In the genomic region with DNA sequence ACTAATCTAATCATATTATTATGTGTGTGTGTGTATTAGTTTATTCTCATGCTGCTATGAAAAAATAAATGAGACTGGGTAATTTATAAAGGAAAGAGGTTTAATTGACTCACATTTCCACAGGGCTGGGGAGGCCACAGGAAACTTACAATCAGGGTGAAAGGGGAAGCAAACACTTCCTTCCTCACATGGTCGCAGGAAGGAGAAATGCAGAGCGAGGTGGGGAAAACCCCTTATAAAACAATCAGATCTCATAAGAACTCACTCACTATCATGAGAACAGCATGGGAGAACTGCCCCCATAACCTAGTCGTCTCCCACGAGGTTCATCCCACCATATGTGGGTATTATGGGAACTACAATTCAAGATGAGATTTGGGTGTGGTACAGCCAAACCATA, we compare ENCODE assay signal across 27 cellular contexts.
"Had no signal": no experiment of that assay in that cellular context is flagged by ENCODE, and none has a peak within 500 bp of the region (broad histone marks: within the 10 kb centered on the region; RNA-seq: fewer than 3 reads in every experiment).

No MANE protein-coding gene starts in this region.

- H3K4me1 Mint-ChIP-seq: naive thymus-derived CD4-positive, alpha-beta T cell had no signal

- FAIRE-seq: kidney, small intestine had no signal

- H3K36me3 Mint-ChIP-seq: naive thymus-derived CD4-positive, alpha-beta T cell had no signal

- H3K9me3 ChIP-seq: esophagus muscularis mucosa, ovary, right lobe of liver, thyroid gland, vagina had no signal

- H3K27me3 ChIP-seq: dorsolateral prefrontal cortex, esophagus muscularis mucosa, foreskin keratinocyte, gastroesophageal sphincter, heart left ventricle, hepatocyte, ovary, right lobe of liver, stomach, thyroid gland, vagina had no signal

- H3K36me3 ChIP-seq: esophagus muscularis mucosa, gastroesophageal sphincter, heart left ventricle, ovary, right lobe of liver, stomach, thyroid gland, vagina had no signal

- H2AFZ ChIP-seq: hepatocyte had no signal

- H3K4me3 Mint-ChIP-seq: naive thymus-derived CD4-positive, alpha-beta T cell; nephron progenitor cell had no signal

- H3K4me1 ChIP-seq: foreskin keratinocyte, gastroesophageal sphincter, right lobe of liver, stomach, thyroid gland, vagina had no signal

- H3K79me2 ChIP-seq: hepatocyte had no signal

- ATAC-seq: foreskin keratinocyte; gastroesophageal sphincter; left lobe of liver; naive thymus-derived CD4-positive, alpha-beta T cell; right lobe of liver had no signal

- H3K4me3 ChIP-seq: coronary artery, dorsolateral prefrontal cortex, esophagus muscularis mucosa, gastroesophageal sphincter, heart left ventricle, hepatocyte, ovary, right lobe of liver, stomach, thyroid gland, vagina had no signal

- DNase-seq: dorsolateral prefrontal cortex; effector CD4-positive, alpha-beta T cell; heart left ventricle; kidney; mammary epithelial cell; mesendoderm; midbrain; naive thymus-derived CD4-positive, alpha-beta T cell; nephron progenitor cell; nucleus accumbens; ovary; posterior cingulate gyrus; right lobe of liver; small intestine; stimulated activated CD4-positive, alpha-beta T cell treated with anti-CD3 and anti-CD28 coated beads, Interleukin-15, amount 100 ng/mL, for 24 hours; stimulated activated CD4-positive, alpha-beta T cell treated with anti-CD3 and anti-CD28 coated beads, Interleukin-2, amount 100 ng/mL, for 48 hours; stimulated activated naive CD4-positive, alpha-beta T cell treated with Interleukin-2 at 50 U/mL for 16 hours; stomach; thyroid gland; trophoblast cell had no signal

- H3K4me2 ChIP-seq: hepatocyte had no signal

- H3K27ac ChIP-seq: coronary artery, dorsolateral prefrontal cortex, esophagus muscularis mucosa, foreskin keratinocyte, gastroesophageal sphincter, heart left ventricle, hepatocyte, ovary, right lobe of liver, stomach, thyroid gland, vagina had no signal

- H3K27ac Mint-ChIP-seq: naive thymus-derived CD4-positive, alpha-beta T cell; nephron progenitor cell had no signal
